Comparison of ENCODE assay signal across 26 cellular contexts in the genomic region with DNA sequence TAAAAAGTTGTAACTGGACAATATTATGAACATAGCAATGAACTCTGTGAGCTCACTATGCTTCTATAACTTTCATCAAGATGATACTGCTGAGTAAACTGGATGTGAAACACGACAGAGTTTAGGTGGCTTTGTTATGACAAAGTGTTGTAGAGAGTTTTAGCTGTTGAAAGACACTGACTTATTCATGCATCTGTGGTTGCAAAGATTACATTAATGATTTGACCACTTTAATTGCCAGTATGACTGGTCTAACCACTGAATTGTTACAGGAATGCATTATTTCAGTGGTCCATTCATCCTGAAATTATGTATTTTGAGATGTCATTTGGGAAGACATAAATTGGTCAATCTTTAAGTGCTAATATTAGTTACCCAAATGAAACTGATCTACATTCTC.
"Had no signal": no experiment of that assay in that cellular context is flagged by ENCODE, and none has a peak within 500 bp of the region (broad histone marks: within the 10 kb centered on the region; RNA-seq: fewer than 3 reads in every experiment).

No MANE protein-coding gene starts in this region.

- H3K27ac ChIP-seq: body of pancreas, cardiac muscle cell, esophagus squamous epithelium, heart left ventricle, neutrophil, ovary, psoas muscle, right atrium auricular region, thyroid gland, upper lobe of right lung, VCaP had no signal

- ATAC-seq: activated CD4-positive, CD25-positive, alpha-beta regulatory T cell treated with anti-CD3 and anti-CD28 coated beads, Interleukin-2, amount 50 U/mL, for 24 hours; activated CD8-positive, alpha-beta memory T cell treated with anti-CD3 and anti-CD28 coated beads, Interleukin-2, amount 10 ng/mL, durations not matched to agents 7 days and 5 days; activated naive CD8-positive, alpha-beta T cell treated with anti-CD3 and anti-CD28 coated beads, Interleukin-2, amount 50 U/mL, for 24 hours; body of pancreas; heart left ventricle; left cardiac atrium; psoas muscle; upper lobe of right lung had no signal

- H3K27me3 ChIP-seq: body of pancreas, cardiac muscle cell, esophagus squamous epithelium, heart left ventricle, neutrophil, ovary, right atrium auricular region, thyroid gland, upper lobe of right lung had no signal

- H3K4me3 ChIP-seq: body of pancreas, cardiac muscle cell, esophagus squamous epithelium, heart left ventricle, ovary, psoas muscle, right atrium auricular region, thyroid gland, upper lobe of right lung had no signal

- FAIRE-seq: islet of Langerhans had no signal

- H3K4me1 ChIP-seq: body of pancreas, esophagus squamous epithelium, psoas muscle, right atrium auricular region, thyroid gland, upper lobe of right lung had no signal

- H3K36me3 ChIP-seq: cardiac muscle cell, esophagus squamous epithelium, heart left ventricle, neutrophil, ovary, right atrium auricular region, thyroid gland, upper lobe of right lung had no signal

- DNase-seq: activated CD4-positive, alpha-beta memory T cell treated with anti-CD3 and anti-CD28 coated beads, Interleukin-2, amount 10 ng/mL, durations not matched to agents 7 days and 5 days; activated CD4-positive, alpha-beta T cell treated with anti-CD3 and anti-CD28 coated beads, Interleukin-2, amount 10 ng/mL, durations not matched to agents 24 days and 14 days; activated CD8-positive, alpha-beta memory T cell treated with anti-CD3 and anti-CD28 coated beads, Interleukin-2, amount 10 ng/mL, durations not matched to agents 7 days and 5 days; activated gamma-delta T cell; activated naive CD4-positive, alpha-beta T cell treated with anti-CD3 and anti-CD28 coated beads, Interleukin-2, amount 50 U/mL, for 16 hours; activated naive CD8-positive, alpha-beta T cell treated with anti-CD3 and anti-CD28 coated beads, Interleukin-2, amount 50 U/mL, for 24 hours; activated T-cell treated with anti-CD3 and anti-CD28 coated beads for 4 hours; anterior cingulate cortex; body of pancreas; cortex of kidney; endodermal cell; esophagus squamous epithelium; heart left ventricle; left cardiac atrium; ovary; psoas muscle; stimulated activated CD4-positive, alpha-beta T cell treated with anti-CD3 and anti-CD28 coated beads, Interleukin-12 subunit alpha, Interleukin-12 subunit beta, amount 100 ng/mL, for 4 hours; substantia nigra; thyroid gland; upper lobe of right lung had no signal

- H3K9me3 ChIP-seq: body of pancreas, esophagus squamous epithelium, heart left ventricle, neutrophil, ovary, psoas muscle, right atrium auricular region, thyroid gland, upper lobe of right lung had no signal
